ENCODE assay signal across 2 cellular contexts in the genomic region with DNA sequence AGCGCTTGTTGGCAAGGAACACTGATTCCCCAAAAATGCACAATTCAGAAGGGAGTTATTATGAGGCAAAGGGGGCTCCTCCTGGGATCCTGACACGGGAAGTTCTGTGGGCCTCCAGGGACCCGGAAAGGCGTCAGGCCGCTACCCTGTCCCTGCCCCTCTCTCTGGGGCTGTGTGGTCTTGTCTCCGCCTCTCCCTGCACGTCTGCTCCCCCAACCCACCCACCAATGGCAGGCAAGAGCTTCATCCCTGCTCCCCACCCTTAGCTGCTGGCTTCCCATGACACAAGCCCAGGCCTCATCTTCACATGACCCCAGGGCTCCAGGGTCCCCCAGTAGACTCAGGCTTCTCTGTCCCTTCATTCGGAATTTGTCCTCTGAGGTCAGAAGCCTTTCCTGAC.
TF ChIP-seq lines count a peak whose summit lies in the region.

No MANE protein-coding gene starts in this region.

TF ChIP-seq in IMR-90, 13 proteins besides CTCF, POLR2A, EP300 and RAD21:
- no peak for TF ChIP-seq MAFK (IDR thresholded peaks at IDR 0.05; ENCODE audit: low read depth, low read length)
- no peak for TF ChIP-seq BHLHE40 (IDR thresholded peaks at IDR 0.05; ENCODE audit: low read depth, low read length)
- TF ChIP-seq MXI1 (IDR thresholded peaks at IDR 0.05; ENCODE audit: borderline replicate concordance, low read depth, low read length): no peak
- no peak for TF ChIP-seq FOS (IDR thresholded peaks at IDR 0.05; ENCODE audit: low read depth, low read length)
- TF ChIP-seq, protein P1, sequence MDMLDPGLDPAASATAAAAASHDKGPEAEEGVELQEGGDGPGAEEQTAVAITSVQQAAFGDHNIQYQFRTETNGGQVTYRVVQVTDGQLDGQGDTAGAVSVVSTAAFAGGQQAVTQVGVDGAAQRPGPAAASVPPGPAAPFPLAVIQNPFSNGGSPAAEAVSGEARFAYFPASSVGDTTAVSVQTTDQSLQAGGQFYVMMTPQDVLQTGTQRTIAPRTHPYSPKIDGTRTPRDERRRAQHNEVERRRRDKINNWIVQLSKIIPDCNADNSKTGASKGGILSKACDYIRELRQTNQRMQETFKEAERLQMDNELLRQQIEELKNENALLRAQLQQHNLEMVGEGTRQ (IDR thresholded peaks at IDR 0.05; ENCODE audit: low read depth, low read length): no peak
- no peak for TF ChIP-seq RFX5 (IDR thresholded peaks at IDR 0.05; ENCODE audit: low read depth, low read length)
- no peak for TF ChIP-seq SMC3 (IDR thresholded peaks at IDR 0.05; ENCODE audit: low read depth, low read length)

TF ChIP-seq in H1, 55 proteins besides CTCF, POLR2A, EP300 and RAD21:
- TF ChIP-seq SIX5 (IDR thresholded peaks at IDR 0.05; ENCODE audit: low read depth, low read length) (no peak), CTBP2 (IDR thresholded peaks at IDR 0.05; ENCODE audit: borderline replicate concordance, insufficient read depth, insufficient read length, low read length) (no peak)
